In the genomic region with DNA sequence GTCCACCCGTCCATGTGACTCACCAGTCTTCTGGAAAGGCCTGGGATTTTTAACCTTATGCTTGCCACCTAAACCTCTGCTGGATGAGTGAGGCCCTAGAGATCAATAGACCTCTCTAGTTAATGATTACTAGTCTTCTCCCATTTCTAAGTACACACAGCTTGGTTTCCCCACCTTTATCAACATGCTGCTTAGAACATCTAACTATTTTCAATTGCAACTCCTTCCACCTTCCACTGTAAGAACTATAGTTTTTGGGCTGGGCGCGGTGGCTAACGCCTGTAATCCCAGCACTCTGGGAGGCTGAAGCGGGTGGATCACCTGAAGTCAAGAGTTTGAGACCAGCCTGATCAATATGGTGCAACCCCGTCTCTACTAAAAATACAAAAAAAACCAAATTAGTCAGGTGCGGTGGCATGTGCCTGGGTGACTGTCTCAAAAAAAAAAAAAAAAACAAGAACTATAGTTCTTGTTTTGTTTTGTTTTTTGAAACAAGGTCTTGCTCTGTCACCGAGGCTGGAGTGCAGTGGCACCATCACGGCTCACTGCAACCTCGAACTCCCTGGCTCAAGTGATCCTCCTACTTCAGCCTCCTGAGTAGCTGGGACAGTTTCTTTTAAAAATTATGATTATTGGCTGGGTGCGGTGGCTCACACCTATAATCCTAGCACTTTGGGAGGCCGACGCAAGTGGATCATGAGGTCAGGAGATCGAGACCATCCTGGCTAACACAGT, we compare ENCODE assay signal across 1 cellular context.
TF ChIP-seq lines count a peak whose summit lies in the region.

No MANE protein-coding gene starts in this region.

TF ChIP-seq in HepG2, 621 proteins besides CTCF, POLR2A, EP300 and RAD21 (continued from another document and continues in another):
- TF ChIP-seq ZNF407 (CRISPR knock-in tag; IDR thresholded peaks at IDR 0.05; ENCODE audit: not compliant biosample characterization) (no peak), SIX4 (CRISPR knock-in tag; IDR thresholded peaks at IDR 0.05) (peak; percentile 95), RBAK (CRISPR knock-in tag; IDR thresholded peaks at IDR 0.05) (no peak), HOXA9 (CRISPR knock-in tag; IDR thresholded peaks at IDR 0.05; ENCODE audit: borderline replicate concordance) (no peak), IRF1 (CRISPR knock-in tag; IDR thresholded peaks at IDR 0.05; ENCODE audit: low read depth) (no peak), ZBTB10 (CRISPR knock-in tag; IDR thresholded peaks at IDR 0.05; ENCODE audit: borderline replicate concordance) (no peak), ZNF446 (CRISPR knock-in tag; IDR thresholded peaks at IDR 0.05) (no peak), BCL6 (CRISPR knock-in tag; IDR thresholded peaks at IDR 0.05) (peak; percentile 67), ZNF496 (CRISPR knock-in tag; IDR thresholded peaks at IDR 0.05; ENCODE audit: insufficient replicate concordance) (no peak), ZNF263 (CRISPR knock-in tag; IDR thresholded peaks at IDR 0.05) (no peak), MLLT10 (CRISPR knock-in tag; IDR thresholded peaks at IDR 0.05) (no peak), HNRNPUL1 (IDR thresholded peaks at IDR 0.05; ENCODE audit: low read depth, low read length) (peak; percentile 90), ASH2L (IDR thresholded peaks at IDR 0.05; ENCODE audit: insufficient read length, low read depth, low read length) (peak; percentile 71), MZF1 (CRISPR knock-in tag; IDR thresholded peaks at IDR 0.05; ENCODE audit: borderline replicate concordance) (no peak), PCBP2 (optimal IDR thresholded peaks at IDR 0.05; ENCODE audit: low read depth, low read length, poor library complexity, severe bottlenecking) (no peak), ATF7-NPFF (CRISPR knock-in tag; IDR thresholded peaks at IDR 0.05; ENCODE audit: low read depth) (no peak; the same call in 1 of the 2 replicates), ZNF34 (CRISPR knock-in tag; IDR thresholded peaks at IDR 0.05; ENCODE audit: borderline replicate concordance) (no peak), MAFF (IDR thresholded peaks at IDR 0.05; ENCODE audit: low read depth, low read length) (no peak)
- TF ChIP-seq, protein P1, sequence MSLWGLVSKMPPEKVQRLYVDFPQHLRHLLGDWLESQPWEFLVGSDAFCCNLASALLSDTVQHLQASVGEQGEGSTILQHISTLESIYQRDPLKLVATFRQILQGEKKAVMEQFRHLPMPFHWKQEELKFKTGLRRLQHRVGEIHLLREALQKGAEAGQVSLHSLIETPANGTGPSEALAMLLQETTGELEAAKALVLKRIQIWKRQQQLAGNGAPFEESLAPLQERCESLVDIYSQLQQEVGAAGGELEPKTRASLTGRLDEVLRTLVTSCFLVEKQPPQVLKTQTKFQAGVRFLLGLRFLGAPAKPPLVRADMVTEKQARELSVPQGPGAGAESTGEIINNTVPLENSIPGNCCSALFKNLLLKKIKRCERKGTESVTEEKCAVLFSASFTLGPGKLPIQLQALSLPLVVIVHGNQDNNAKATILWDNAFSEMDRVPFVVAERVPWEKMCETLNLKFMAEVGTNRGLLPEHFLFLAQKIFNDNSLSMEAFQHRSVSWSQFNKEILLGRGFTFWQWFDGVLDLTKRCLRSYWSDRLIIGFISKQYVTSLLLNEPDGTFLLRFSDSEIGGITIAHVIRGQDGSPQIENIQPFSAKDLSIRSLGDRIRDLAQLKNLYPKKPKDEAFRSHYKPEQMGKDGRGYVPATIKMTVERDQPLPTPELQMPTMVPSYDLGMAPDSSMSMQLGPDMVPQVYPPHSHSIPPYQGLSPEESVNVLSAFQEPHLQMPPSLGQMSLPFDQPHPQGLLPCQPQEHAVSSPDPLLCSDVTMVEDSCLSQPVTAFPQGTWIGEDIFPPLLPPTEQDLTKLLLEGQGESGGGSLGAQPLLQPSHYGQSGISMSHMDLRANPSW (CRISPR knock-in tag; IDR thresholded peaks at IDR 0.05; ENCODE audit: borderline replicate concordance) = 0 out of 2 replicates have a peak, but pooled peaks have one; percentile 42
- TF ChIP-seq, protein P2, sequence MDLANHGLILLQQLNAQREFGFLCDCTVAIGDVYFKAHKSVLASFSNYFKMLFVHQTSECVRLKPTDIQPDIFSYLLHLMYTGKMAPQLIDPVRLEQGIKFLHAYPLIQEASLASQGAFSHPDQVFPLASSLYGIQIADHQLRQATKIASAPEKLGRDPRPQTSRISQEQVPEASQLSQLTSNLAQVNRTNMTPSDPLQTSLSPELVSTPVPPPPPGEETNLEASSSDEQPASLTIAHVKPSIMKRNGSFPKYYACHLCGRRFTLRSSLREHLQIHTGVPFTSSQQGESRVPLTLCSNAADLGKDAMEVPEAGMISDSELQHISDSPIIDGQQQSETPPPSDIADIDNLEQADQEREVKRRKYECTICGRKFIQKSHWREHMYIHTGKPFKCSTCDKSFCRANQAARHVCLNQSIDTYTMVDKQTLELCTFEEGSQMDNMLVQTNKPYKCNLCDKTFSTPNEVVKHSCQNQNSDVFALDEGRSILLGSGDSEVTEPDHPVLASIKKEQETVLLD (CRISPR knock-in tag; IDR thresholded peaks at IDR 0.05; ENCODE audit: low read depth) = no peak
- TF ChIP-seq, protein P3, sequence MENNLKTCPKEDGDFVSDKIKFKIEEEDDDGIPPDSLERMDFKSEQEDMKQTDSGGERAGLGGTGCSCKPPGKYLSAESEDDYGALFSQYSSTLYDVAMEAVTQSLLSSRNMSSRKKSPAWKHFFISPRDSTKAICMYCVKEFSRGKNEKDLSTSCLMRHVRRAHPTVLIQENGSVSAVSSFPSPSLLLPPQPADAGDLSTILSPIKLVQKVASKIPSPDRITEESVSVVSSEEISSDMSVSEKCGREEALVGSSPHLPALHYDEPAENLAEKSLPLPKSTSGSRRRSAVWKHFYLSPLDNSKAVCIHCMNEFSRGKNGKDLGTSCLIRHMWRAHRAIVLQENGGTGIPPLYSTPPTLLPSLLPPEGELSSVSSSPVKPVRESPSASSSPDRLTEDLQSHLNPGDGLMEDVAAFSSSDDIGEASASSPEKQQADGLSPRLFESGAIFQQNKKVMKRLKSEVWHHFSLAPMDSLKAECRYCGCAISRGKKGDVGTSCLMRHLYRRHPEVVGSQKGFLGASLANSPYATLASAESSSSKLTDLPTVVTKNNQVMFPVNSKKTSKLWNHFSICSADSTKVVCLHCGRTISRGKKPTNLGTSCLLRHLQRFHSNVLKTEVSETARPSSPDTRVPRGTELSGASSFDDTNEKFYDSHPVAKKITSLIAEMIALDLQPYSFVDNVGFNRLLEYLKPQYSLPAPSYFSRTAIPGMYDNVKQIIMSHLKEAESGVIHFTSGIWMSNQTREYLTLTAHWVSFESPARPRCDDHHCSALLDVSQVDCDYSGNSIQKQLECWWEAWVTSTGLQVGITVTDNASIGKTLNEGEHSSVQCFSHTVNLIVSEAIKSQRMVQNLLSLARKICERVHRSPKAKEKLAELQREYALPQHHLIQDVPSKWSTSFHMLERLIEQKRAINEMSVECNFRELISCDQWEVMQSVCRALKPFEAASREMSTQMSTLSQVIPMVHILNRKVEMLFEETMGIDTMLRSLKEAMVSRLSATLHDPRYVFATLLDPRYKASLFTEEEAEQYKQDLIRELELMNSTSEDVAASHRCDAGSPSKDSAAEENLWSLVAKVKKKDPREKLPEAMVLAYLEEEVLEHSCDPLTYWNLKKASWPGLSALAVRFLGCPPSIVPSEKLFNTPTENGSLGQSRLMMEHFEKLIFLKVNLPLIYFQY (CRISPR knock-in tag; IDR thresholded peaks at IDR 0.05; ENCODE audit: borderline replicate concordance) = no peak
- TF ChIP-seq, protein P4, sequence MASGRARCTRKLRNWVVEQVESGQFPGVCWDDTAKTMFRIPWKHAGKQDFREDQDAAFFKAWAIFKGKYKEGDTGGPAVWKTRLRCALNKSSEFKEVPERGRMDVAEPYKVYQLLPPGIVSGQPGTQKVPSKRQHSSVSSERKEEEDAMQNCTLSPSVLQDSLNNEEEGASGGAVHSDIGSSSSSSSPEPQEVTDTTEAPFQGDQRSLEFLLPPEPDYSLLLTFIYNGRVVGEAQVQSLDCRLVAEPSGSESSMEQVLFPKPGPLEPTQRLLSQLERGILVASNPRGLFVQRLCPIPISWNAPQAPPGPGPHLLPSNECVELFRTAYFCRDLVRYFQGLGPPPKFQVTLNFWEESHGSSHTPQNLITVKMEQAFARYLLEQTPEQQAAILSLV (CRISPR knock-in tag; IDR thresholded peaks at IDR 0.05; ENCODE audit: borderline replicate concordance) = no peak
